ENCODE assay signal across 16 cellular contexts in the genomic region with DNA sequence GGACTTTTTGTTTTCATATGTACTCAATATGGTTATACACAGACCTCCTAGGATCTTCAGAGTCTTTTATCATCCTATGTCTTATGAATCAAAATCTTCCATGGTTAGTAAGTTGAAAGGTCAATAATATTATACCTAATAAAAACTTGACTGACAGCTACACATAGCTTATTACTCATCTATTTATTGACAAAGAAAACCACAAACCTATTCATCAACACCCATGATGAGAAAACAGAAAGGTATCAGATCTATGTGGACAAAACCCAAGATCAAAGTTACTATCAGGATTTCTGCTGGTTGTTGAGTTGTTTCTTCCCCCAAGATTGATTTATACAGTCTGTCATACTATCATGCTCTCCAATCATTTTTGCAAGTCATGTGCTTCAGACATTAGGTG.
DNase-seq lines count a peak whose midpoint lies in the region; ATAC-seq and TF ChIP-seq lines count a peak whose summit lies in the region.
"Had no signal": no experiment of that assay in that cellular context is flagged by ENCODE, and none has a peak within 500 bp of the region (broad histone marks: within the 10 kb centered on the region; RNA-seq: fewer than 3 reads in every experiment).

No MANE protein-coding gene starts in this region.

- no peaks in the 10 kb centered on the region; the same call in 1 of the 2 replicates for H3K27me3 ChIP-seq in ACC112 (ENCODE audit: insufficient read depth, low read length)
- no peaks in the 10 kb centered on the region for H3K27me3 ChIP-seq in HCT116 (ENCODE audit: insufficient read depth, low read length)
- no peaks in the 10 kb centered on the region for H3K27me3 ChIP-seq in PC-3 (ENCODE audit: low read length)
- H3K27me3 ChIP-seq in sigmoid colon, result no peaks in the 10 kb centered on the region

- no peak for TF ChIP-seq POLR2A in HCT116 (IDR thresholded peaks at IDR 0.05; ENCODE audit: borderline replicate concordance, extremely low read depth, insufficient read depth, insufficient read length)
- TF ChIP-seq POLR2A in sigmoid colon (IDR thresholded peaks at IDR 0.05), result no peak

- TF ChIP-seq CTCF in HCT116 (IDR thresholded peaks at IDR 0.05 in 2 of 3, conservative IDR thresholded peaks at IDR 0.05 in 1 of 3; ENCODE audit: borderline replicate concordance in 1 of 3, insufficient read depth in 1 of 3, low read depth in 2 of 3, low read length in 2 of 3) (no peak), PC-3 (conservative IDR thresholded peaks at IDR 0.05; ENCODE audit: low read depth, low read length) (no peak), epithelial cell of esophagus (IDR thresholded peaks at IDR 0.05; ENCODE audit: insufficient read depth, low read depth, low read length, missing control alignments) (no peak), sigmoid colon (IDR thresholded peaks at IDR 0.05) (no peak)

- H3K9me3 ChIP-seq in HCT116 (ENCODE audit: control insufficient read depth in 1 of 2, insufficient read depth in 1 of 2, low read depth in 1 of 2, low read length in 2 of 2) (0 out of 4 replicates have a peak, but pooled peaks cover 0 to 3% of the 10 kb centered on the region in 2 experiments), PC-3 (ENCODE audit: low read length) (no peaks in the 10 kb centered on the region), sigmoid colon (no peaks in the 10 kb centered on the region)

- BruUV-seq in HCT116 (replicated peaks; lab: Mats Ljungman, UMichigan) (no TSS peak), PC-3 (replicated peaks; lab: Mats Ljungman, UMichigan) (no TSS peak)

- no peaks in the 10 kb centered on the region for H4K20me1 ChIP-seq in HCT116 (ENCODE audit: insufficient read depth)
- no peaks in the 10 kb centered on the region for H4K20me1 ChIP-seq in PC-3 (ENCODE audit: low read length)

- TF ChIP-seq RAD21 in HCT116 (IDR thresholded peaks at IDR 0.05; ENCODE audit: low read depth), result no peak

- DNase-seq in HCT116 (ENCODE audit: low read depth, low spot score), result peak; percentile 16
- peak; percentile 12 for DNase-seq in PC-3
- DNase-seq in epithelial cell of esophagus (ENCODE audit: low read depth), result peak; percentile 51
- no peak for DNase-seq in sigmoid colon
- DNase-seq in NCI-H345 (lab: John Stamatoyannopoulos, UW), result no peak
- no peak for DNase-seq in activated naive CD4-positive, alpha-beta T cell treated with Interleukin-2 at 50 U/mL for 16 hours
- DNase-seq: CD8-positive, alpha-beta T cell; COR-L47; DMS153; H7; KG1 had no signal

- H3K4me1 ChIP-seq in ACC112 (ENCODE audit: control insufficient read depth, insufficient read depth, low read length, unreplicated experiment) (no peaks in the 10 kb centered on the region), HCT116 (ENCODE audit: control insufficient read depth in 1 of 2, insufficient read depth in 2 of 2, low read length in 2 of 2) (peaks cover 0 to 5% of the 10 kb centered on the region in 2 experiments; a peak in 2 of 4 replicates), PC-3 (ENCODE audit: insufficient read depth, low read length) (no peaks in the 10 kb centered on the region), sigmoid colon (no peaks in the 10 kb centered on the region)

- intact Hi-C loops in HCT116 (cut with micrococcal nuclease) (no loop called here), PC-3 (cut with micrococcal nuclease) (no loop called here), sigmoid colon (cut with DNase I) (no loop called here)

- H3K27ac ChIP-seq in ACC112 (ENCODE audit: low read depth, low read length) (no peak overlapping the region), HCT116 (ENCODE audit: low read depth, low read length) (no peak overlapping the region), PC-3 (ENCODE audit: low read length) (no peak overlapping the region), sigmoid colon (no peak overlapping the region)
- H3K27ac ChIP-seq: C4-2B, HL-60 had no signal

- H3K9me2 ChIP-seq in HCT116 (ENCODE audit: insufficient read depth), result no peaks in the 10 kb centered on the region
- no peaks in the 10 kb centered on the region for H3K9me2 ChIP-seq in PC-3 (replicated peaks; ENCODE audit: low read length)

- CTCF ChIA-PET in HCT116 (lab: Charles Lee), result no interaction called here
- CTCF ChIA-PET in PC-3 (lab: Charles Lee), result no interaction called here

- H3K79me2 ChIP-seq in ACC112 (ENCODE audit: control insufficient read depth, insufficient read depth, low read length, unreplicated experiment) (no peaks in the 10 kb centered on the region), HCT116 (ENCODE audit: insufficient read depth, low read length) (no peaks in the 10 kb centered on the region), PC-3 (ENCODE audit: low read length) (no peaks in the 10 kb centered on the region)

- H3F3A ChIP-seq in PC-3 (ENCODE audit: low read length, unreplicated experiment), result no peaks in the 10 kb centered on the region

- POLR2A ChIA-PET in HCT116 (lab: Charles Lee), result no interaction called here
- POLR2A ChIA-PET in PC-3 (lab: Charles Lee; ENCODE audit: unreplicated experiment), result no interaction called here

- peak overlapping the region; percentile 16 for H2AFZ ChIP-seq in ACC112 (ENCODE audit: low read length, unreplicated experiment)
- H2AFZ ChIP-seq in HCT116 (ENCODE audit: low read depth, low read length, poor library complexity, severe bottlenecking), result no peak overlapping the region
- H2AFZ ChIP-seq in PC-3 (ENCODE audit: low read length), result no peak overlapping the region
- H2AFZ ChIP-seq: GM23338 had no signal

- peak; percentile 36; the same call in 1 of the 2 replicates for ATAC-seq in HCT116
- ATAC-seq in PC-3, result peak; percentile 27; the same call in 1 of the 2 replicates
- ATAC-seq: CD8-positive, alpha-beta T cell; GM12878; GM23338 had no signal

- H3K9ac ChIP-seq in HCT116 (ENCODE audit: low read length), result no peak overlapping the region
- H3K9ac ChIP-seq in PC-3 (ENCODE audit: low read length), result no peak overlapping the region

- H3K36me3 ChIP-seq in ACC112 (ENCODE audit: insufficient read depth, low read length), result no peaks in the 10 kb centered on the region
- H3K36me3 ChIP-seq in HCT116 (ENCODE audit: control insufficient read depth in 1 of 2, insufficient read depth in 2 of 2, low read length in 2 of 2), result no peaks in the 10 kb centered on the region
- no peaks in the 10 kb centered on the region for H3K36me3 ChIP-seq in PC-3 (ENCODE audit: low read depth, low read length)
- H3K36me3 ChIP-seq in sigmoid colon, result no peaks in the 10 kb centered on the region

- TF ChIP-seq EP300 in sigmoid colon (IDR thresholded peaks at IDR 0.05), result no peak

- H3K4me2 ChIP-seq in HCT116 (ENCODE audit: low read length) (no peak overlapping the region), PC-3 (ENCODE audit: low read length) (no peak overlapping the region)
- H3K4me2 ChIP-seq: GM23338 had no signal

- RAD21 ChIA-PET in HCT116 (lab: Charles Lee; ENCODE audit: low non-redundant PET in 1 of 2, low total read pairs in 2 of 2, uncharacterized antibody in 2 of 2, unreplicated experiment in 2 of 2), result no interaction called here

- H3K4me3 ChIP-seq in ACC112 (ENCODE audit: low read depth, low read length) (no peak overlapping the region), HCT116 (replicated peaks in 1 of 2; ENCODE audit: low read depth in 1 of 2, low read length in 2 of 2) (no peak overlapping the region), PC-3 (ENCODE audit: low read length) (no peak overlapping the region), epithelial cell of esophagus (ENCODE audit: low read length) (no peak overlapping the region), sigmoid colon (no peak overlapping the region)
- H3K4me3 ChIP-seq: GM12878, GM23338 had no signal

TF ChIP-seq in HCT116, 20 proteins besides CTCF, POLR2A, EP300 and RAD21 (continues in another document):
- TF ChIP-seq, protein P1, sequence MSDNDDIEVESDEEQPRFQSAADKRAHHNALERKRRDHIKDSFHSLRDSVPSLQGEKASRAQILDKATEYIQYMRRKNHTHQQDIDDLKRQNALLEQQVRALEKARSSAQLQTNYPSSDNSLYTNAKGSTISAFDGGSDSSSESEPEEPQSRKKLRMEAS (IDR thresholded peaks at IDR 0.05), result no peak
- no peak for TF ChIP-seq SP1 (IDR thresholded peaks at IDR 0.05; ENCODE audit: low read depth)
- no peak for TF ChIP-seq EGR1 (IDR thresholded peaks at IDR 0.05; ENCODE audit: low read depth)
- no peak for TF ChIP-seq JUND (IDR thresholded peaks at IDR 0.05)
- no peak for TF ChIP-seq EZH2phosphoT487 (IDR thresholded peaks at IDR 0.05; ENCODE audit: borderline replicate concordance)
- TF ChIP-seq ZFX (IDR thresholded peaks at IDR 0.05), result no peak
- no peak; the same call in 1 of the 2 replicates for TF ChIP-seq FOSL1 (IDR thresholded peaks at IDR 0.05; ENCODE audit: low read depth)
- TF ChIP-seq TCF7L2 (IDR thresholded peaks at IDR 0.05; ENCODE audit: borderline replicate concordance, extremely low read depth, insufficient read depth, insufficient read length), result no peak
- no peak for TF ChIP-seq ZNF274 (IDR thresholded peaks at IDR 0.05; ENCODE audit: low read depth, low read length)
- no peak for TF ChIP-seq CBX3 (IDR thresholded peaks at IDR 0.05; ENCODE audit: low read depth)
- TF ChIP-seq CEBPB (IDR thresholded peaks at IDR 0.05; ENCODE audit: low read depth), result no peak
- no peak for TF ChIP-seq YY1 (IDR thresholded peaks at IDR 0.05; ENCODE audit: extremely low read depth, insufficient replicate concordance, low read depth, low read length)
- TF ChIP-seq POLR2AphosphoS5 (IDR thresholded peaks at IDR 0.05; ENCODE audit: low read depth, low read length), result no peak
- TF ChIP-seq, protein P2, sequence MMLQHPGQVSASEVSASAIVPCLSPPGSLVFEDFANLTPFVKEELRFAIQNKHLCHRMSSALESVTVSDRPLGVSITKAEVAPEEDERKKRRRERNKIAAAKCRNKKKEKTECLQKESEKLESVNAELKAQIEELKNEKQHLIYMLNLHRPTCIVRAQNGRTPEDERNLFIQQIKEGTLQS (IDR thresholded peaks at IDR 0.05), result no peak

Comparison
In these comparisons a context has a peak if more than half of its experiments do, and no peak if none do; other contexts are left out.
1. DNase-seq: peak in HCT116 (single experiment), PC-3 (single experiment) and epithelial cell of esophagus (single experiment); none in sigmoid colon (single experiment), NCI-H345 (single experiment) and activated naive CD4-positive, alpha-beta T cell treated with Interleukin-2 at 50 U/mL for 16 hours (single experiment).